Comparison of ENCODE assay signal across 8 cellular contexts in the genomic region with DNA sequence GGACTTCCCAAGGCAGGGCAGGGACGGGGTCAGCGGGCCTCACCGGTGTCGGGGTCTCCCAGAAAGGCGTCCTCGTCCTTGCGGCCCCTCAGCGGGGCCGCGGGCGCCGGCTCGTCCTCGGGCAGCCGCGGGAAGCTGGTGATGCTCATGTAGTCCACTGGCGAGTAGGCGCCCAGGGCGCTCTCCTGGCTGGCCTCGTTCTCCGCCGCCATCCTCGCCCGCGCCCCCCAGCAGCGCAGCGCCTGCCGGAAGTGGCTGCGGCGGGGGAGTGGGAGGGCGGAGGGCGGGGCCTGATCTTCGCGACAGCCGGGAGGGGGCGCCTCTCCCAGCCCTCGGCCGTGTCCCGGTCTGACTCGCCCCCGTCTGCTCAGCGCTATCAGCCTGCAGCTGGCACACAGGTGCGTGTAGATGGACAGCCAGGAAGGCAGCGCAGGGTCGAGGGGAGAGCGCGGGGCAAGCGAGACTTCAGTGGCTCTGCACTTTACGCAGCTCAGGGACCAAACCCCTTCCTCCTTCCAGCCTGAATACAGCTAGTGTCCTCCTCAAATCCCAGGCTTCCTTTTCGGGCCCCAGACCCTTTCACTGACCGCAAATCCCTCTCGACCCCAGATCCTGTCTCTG. TPM values are rescaled to one million over a fixed set of nuclear protein-coding genes. Genes with fewer than 3 reads are reported as not detected.
DNase-seq lines count a peak whose midpoint lies in the region; ATAC-seq, FAIRE-seq and TF ChIP-seq lines count a peak whose summit lies in the region.

A gene with protein sequence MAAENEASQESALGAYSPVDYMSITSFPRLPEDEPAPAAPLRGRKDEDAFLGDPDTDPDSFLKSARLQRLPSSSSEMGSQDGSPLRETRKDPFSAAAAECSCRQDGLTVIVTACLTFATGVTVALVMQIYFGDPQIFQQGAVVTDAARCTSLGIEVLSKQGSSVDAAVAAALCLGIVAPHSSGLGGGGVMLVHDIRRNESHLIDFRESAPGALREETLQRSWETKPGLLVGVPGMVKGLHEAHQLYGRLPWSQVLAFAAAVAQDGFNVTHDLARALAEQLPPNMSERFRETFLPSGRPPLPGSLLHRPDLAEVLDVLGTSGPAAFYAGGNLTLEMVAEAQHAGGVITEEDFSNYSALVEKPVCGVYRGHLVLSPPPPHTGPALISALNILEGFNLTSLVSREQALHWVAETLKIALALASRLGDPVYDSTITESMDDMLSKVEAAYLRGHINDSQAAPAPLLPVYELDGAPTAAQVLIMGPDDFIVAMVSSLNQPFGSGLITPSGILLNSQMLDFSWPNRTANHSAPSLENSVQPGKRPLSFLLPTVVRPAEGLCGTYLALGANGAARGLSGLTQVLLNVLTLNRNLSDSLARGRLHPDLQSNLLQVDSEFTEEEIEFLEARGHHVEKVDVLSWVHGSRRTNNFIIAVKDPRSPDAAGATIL (minus strand): TSS at position 253 of the 621 bp plus-strand sequence. CDS start 41 bp downstream, at position 212.

- no peaks in the 10 kb centered on the region for H3K9me3 ChIP-seq in A673 (ENCODE audit: low read depth, low read length, poor library complexity, severe bottlenecking)

- BruUV-seq in A673 (replicated peaks; lab: Mats Ljungman, UMichigan): no TSS peak

- H3K4me3 ChIP-seq in A673 (ENCODE audit: low read depth, low read length, poor library complexity, severe bottlenecking): peak within 1 kb of the TSS; percentile 69

- H3K27ac Mint-ChIP-seq in activated T-helper 17 cell treated with anti-CD3 and anti-CD28 coated beads, Interleukin-2, amount 50 U/mL, for 72 hours: peak within 1 kb of the TSS; percentile 82
- H3K27ac Mint-ChIP-seq in naive thymus-derived CD8-positive, alpha-beta T cell: peak within 1 kb of the TSS in 9 of 10 donors; percentile 74 to 94 (median 90)
- H3K27ac Mint-ChIP-seq in stimulated activated memory B cell treated with anti-CD40 and anti-IgM and Interleukin-4, amounts not matched to agents 10 μg/mL and 1 μg/mL and 100 μg/mL, for 72 hours: peak within 1 kb of the TSS; percentile 63

- CTCF ChIA-PET in A673 (lab: Charles Lee): interaction anchor here (0.7 kb wide), 1 partner anchor 351 kb away, joined by 3 read pairs; no protein-coding TSS in a partner anchor

- H3K27me3 Mint-ChIP-seq in activated T-helper 17 cell treated with anti-CD3 and anti-CD28 coated beads, Interleukin-2, amount 50 U/mL, for 72 hours: no peaks in the 10 kb centered on the region
- H3K27me3 Mint-ChIP-seq in naive thymus-derived CD8-positive, alpha-beta T cell: no peaks in the 10 kb centered on the region
- H3K27me3 Mint-ChIP-seq in stimulated activated memory B cell treated with anti-CD40 and anti-IgM and Interleukin-4, amounts not matched to agents 10 μg/mL and 1 μg/mL and 100 μg/mL, for 72 hours: no peaks in the 10 kb centered on the region

- no peaks in the 10 kb centered on the region for H3K36me3 Mint-ChIP-seq in activated T-helper 17 cell treated with anti-CD3 and anti-CD28 coated beads, Interleukin-2, amount 50 U/mL, for 72 hours (ENCODE audit: low read depth)
- H3K36me3 Mint-ChIP-seq in naive thymus-derived CD8-positive, alpha-beta T cell: peaks cover 0 to 4% (median 0%) of the 10 kb centered on the region in 3 donors
- H3K36me3 Mint-ChIP-seq in stimulated activated memory B cell treated with anti-CD40 and anti-IgM and Interleukin-4, amounts not matched to agents 10 μg/mL and 1 μg/mL and 100 μg/mL, for 72 hours: peaks cover 5% of the 10 kb centered on the region

- no peaks in the 10 kb centered on the region for H3K27me3 ChIP-seq in A673 (replicated peaks; ENCODE audit: insufficient read depth, low read depth, low read length, poor library complexity)

- peaks cover 19% of the 10 kb centered on the region for H3K4me1 ChIP-seq in A673 (ENCODE audit: insufficient read depth, low read length, poor library complexity, severe bottlenecking)

- no peak for FAIRE-seq in RCC 7860 (lab: Jason Lieb, UNC)

- POLR2A ChIA-PET in A673 (lab: Charles Lee; ENCODE audit: low non-redundant PET): no interaction called here
- POLR2A ChIA-PET in naive thymus-derived CD8-positive, alpha-beta T cell (lab: Charles Lee): interaction anchor here (0.6 to 1.4 kb wide), 8 partner anchors 8 to 97 kb away, joined by 3 to 7 read pairs (median 4); a partner anchor contains a TSS

- ATAC-seq in GM18909 (IDR thresholded peaks at IDR 0.05; ENCODE audit: poor library complexity, unreplicated experiment): peak; percentile 50
- ATAC-seq in activated T-helper 17 cell treated with anti-CD3 and anti-CD28 coated beads, Interleukin-2, amount 50 U/mL, for 72 hours (replicated peaks): peak; percentile 59
- peak; percentile 75 to 76 for ATAC-seq in naive thymus-derived CD8-positive, alpha-beta T cell
- ATAC-seq in stimulated activated memory B cell treated with anti-CD40 and anti-IgM and Interleukin-4, amounts not matched to agents 10 μg/mL and 1 μg/mL and 100 μg/mL, for 72 hours: peak; percentile 78

- H3K27ac ChIP-seq in A673 (ENCODE audit: low read depth, low read length, poor library complexity, severe bottlenecking): no peak within 1 kb of the TSS

- TF ChIP-seq CTCF in A673 (conservative IDR thresholded peaks at IDR 0.05; ENCODE audit: low read depth, low read length): peak; percentile 86

- peak within 1 kb of the TSS; percentile 93 for H3K4me3 Mint-ChIP-seq in activated T-helper 17 cell treated with anti-CD3 and anti-CD28 coated beads, Interleukin-2, amount 50 U/mL, for 72 hours
- peak within 1 kb of the TSS; percentile 84 to 93 (median 90) for H3K4me3 Mint-ChIP-seq in naive thymus-derived CD8-positive, alpha-beta T cell
- H3K4me3 Mint-ChIP-seq in stimulated activated memory B cell treated with anti-CD40 and anti-IgM and Interleukin-4, amounts not matched to agents 10 μg/mL and 1 μg/mL and 100 μg/mL, for 72 hours: peak within 1 kb of the TSS; percentile 78

- peaks cover 32% of the 10 kb centered on the region for H3K4me1 Mint-ChIP-seq in activated T-helper 17 cell treated with anti-CD3 and anti-CD28 coated beads, Interleukin-2, amount 50 U/mL, for 72 hours
- H3K4me1 Mint-ChIP-seq in naive thymus-derived CD8-positive, alpha-beta T cell: peaks cover 45 to 75% (median 67%) of the 10 kb centered on the region in 4 donors
- H3K4me1 Mint-ChIP-seq in stimulated activated memory B cell treated with anti-CD40 and anti-IgM and Interleukin-4, amounts not matched to agents 10 μg/mL and 1 μg/mL and 100 μg/mL, for 72 hours: peaks cover 52% of the 10 kb centered on the region

- no peaks in the 10 kb centered on the region for H3K9me3 Mint-ChIP-seq in activated T-helper 17 cell treated with anti-CD3 and anti-CD28 coated beads, Interleukin-2, amount 50 U/mL, for 72 hours
- H3K9me3 Mint-ChIP-seq in naive thymus-derived CD8-positive, alpha-beta T cell: no peaks in the 10 kb centered on the region
- H3K9me3 Mint-ChIP-seq in stimulated activated memory B cell treated with anti-CD40 and anti-IgM and Interleukin-4, amounts not matched to agents 10 μg/mL and 1 μg/mL and 100 μg/mL, for 72 hours: no peaks in the 10 kb centered on the region

- intact Hi-C loops in A673 (cut with micrococcal nuclease; ENCODE audit: unreplicated experiment): loop anchor here (10.0 kb wide), 2 partner anchors 222 to 272 kb away; a partner anchor contains a TSS

- no peaks in the 10 kb centered on the region for H3K36me3 ChIP-seq in A673 (ENCODE audit: insufficient read depth, low read length, poor library complexity, severe bottlenecking)

- DNase-seq in A673 (ENCODE audit: low spot score) (peak; percentile 81), KG1 (lab: John Stamatoyannopoulos, UW) (peak; percentile 9), RCC 7860 (ENCODE audit: low spot score) (peak; percentile 60), fibroblast of peridontal ligament (ENCODE audit: extremely low read depth) (peak; percentile 47)
- DNase-seq in naive thymus-derived CD8-positive, alpha-beta T cell: peak; percentile 79 to 94 (median 87)

RNA-seq across cellular contexts. Expression of the gene that starts here (rescaled TPM):
- total RNA-seq in A673 (2021): 14.1 and 15.3 TPM in 2 replicates
- 10 to 100 TPM in 1 of 2 donors, 1 to 10 TPM in 1; 7.3 to 21.1 TPM for total RNA-seq in activated T-helper 17 cell treated with anti-CD3 and anti-CD28 coated beads, Interleukin-2, amount 50 U/mL, for 72 hours
- 10 to 100 TPM; 42.1 to 43.3 TPM for total RNA-seq in naive thymus-derived CD8-positive, alpha-beta T cell
- 1 to 10 TPM; 3.9 to 9.4 (median 8.0) TPM for polyA plus RNA-seq in naive thymus-derived CD8-positive, alpha-beta T cell

Comparison
In these comparisons a context has a peak if more than half of its experiments do, and no peak if none do; other contexts are left out.
1. DNase-seq: peak in every context shown above with its lines; median percentile 87 in naive thymus-derived CD8-positive, alpha-beta T cell; 81 in A673; 60 in RCC 7860; 47 in fibroblast of peridontal ligament; 9 in KG1.